In the genomic region with DNA sequence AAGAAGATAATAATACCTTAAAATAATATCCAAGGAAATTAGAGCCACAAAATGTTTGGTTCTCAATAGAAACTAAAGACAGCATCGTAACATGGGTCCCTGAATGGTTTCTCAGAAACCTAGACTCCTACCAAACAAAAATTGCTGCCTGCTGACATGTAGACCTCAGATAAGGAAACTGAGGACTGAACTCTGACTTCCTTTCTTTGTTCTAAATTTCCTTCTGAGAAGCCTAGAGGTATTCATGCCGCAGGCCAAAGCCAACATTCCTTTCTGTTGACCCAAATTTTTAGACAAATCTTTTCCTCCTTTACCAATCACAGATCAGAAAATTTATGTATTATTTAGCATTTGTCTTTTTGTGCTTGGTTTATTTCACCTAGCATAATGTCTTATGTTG, we compare ENCODE assay signal across 9 cellular contexts.
"Had no signal": no experiment of that assay in that cellular context is flagged by ENCODE, and none has a peak within 500 bp of the region (broad histone marks: within the 10 kb centered on the region; RNA-seq: fewer than 3 reads in every experiment).

No MANE protein-coding gene starts in this region.

- H3K4me3 ChIP-seq: adrenal gland, testis had no signal

- H3K36me3 ChIP-seq: adrenal gland had no signal

- DNase-seq: activated naive CD4-positive, alpha-beta T cell treated with anti-CD3 and anti-CD28 coated beads, Interleukin-2, amount 50 U/mL, for 16 hours; endodermal cell; kidney; stimulated activated CD4-positive, alpha-beta T cell treated with anti-CD3 and anti-CD28 coated beads, Interleukin-15, amount 100 ng/mL, for 24 hours; stimulated activated CD4-positive, alpha-beta T cell treated with anti-CD3 and anti-CD28 coated beads, Interleukin-4, amount 100 ng/mL, for 24 hours; stimulated activated naive CD8-positive, alpha-beta T cell treated with anti-CD3 and anti-CD28 coated beads, Interleukin-15, amount 100 ng/mL, for 72 hours; testis had no signal

- ATAC-seq: esophagus mucosa; stimulated activated naive CD8-positive, alpha-beta T cell treated with anti-CD3 and anti-CD28 coated beads, Interleukin-15, amount 100 ng/mL, for 72 hours had no signal

- H3K27ac ChIP-seq: adrenal gland, testis had no signal

- H3K9me3 ChIP-seq: adrenal gland, testis had no signal

- H3K4me1 ChIP-seq: adrenal gland, testis had no signal

- H3K27me3 ChIP-seq: adrenal gland, testis had no signal
